In genomic region chr14:63735720-63736119, GRCh38 we compare ENCODE assay signal across 16 cellular contexts. TPM values are rescaled to one million over a fixed set of nuclear protein-coding genes. Genes with fewer than 3 reads are reported as not detected.
DNase-seq lines count a peak whose midpoint lies in the region; ATAC-seq, FAIRE-seq and TF ChIP-seq lines count a peak whose summit lies in the region.
"Had no signal": no experiment of that assay in that cellular context is flagged by ENCODE, and none has a peak within 500 bp of the region (broad histone marks: within the 10 kb centered on the region; RNA-seq: fewer than 3 reads in every experiment).

No MANE protein-coding gene starts in this region.

- POLR2A ChIA-PET in PC-3 (lab: Charles Lee; ENCODE audit: unreplicated experiment): no interaction called here

- no peaks in the 10 kb centered on the region for H3K36me3 Mint-ChIP-seq in GM23338 (ENCODE audit: low read depth)

- DNase-seq in HTR-8/SVneo (ENCODE audit: insufficient read length, low spot score): no peak
- no peak for DNase-seq in PC-3
- DNase-seq in epithelial cell of esophagus (ENCODE audit: low read depth): peak; percentile 15
- DNase-seq in urothelium cell line (ENCODE audit: low spot score): no peak
- DNase-seq in GM23338 (ENCODE audit: low spot score): no peak
- DNase-seq in stimulated activated CD4-positive, alpha-beta T cell treated with anti-CD3 and anti-CD28 coated beads, Interleukin-2, amount 100 ng/mL, for 48 hours: no peak
- DNase-seq in NOMO-1 treated with DMSO at 0.1 percent for 48 hours (lab: John Stamatoyannopoulos, UW; ENCODE audit: unreplicated experiment): no peak
- DNase-seq: ACHN; Calu3; CD4-positive, alpha-beta T cell; DMS 273 treated with DMSO at 0.1 percent for 48 hours; HCEC 1CT; HFFc6 had no signal

- H3K9me2 ChIP-seq in PC-3 (replicated peaks; ENCODE audit: low read length): no peaks in the 10 kb centered on the region
- no peaks in the 10 kb centered on the region; the same call in 1 of the 2 replicates for H3K9me2 ChIP-seq in GM23338 (ENCODE audit: insufficient read depth)

- ATAC-seq in PC-3 (no peak), GM23338 (no peak)
- ATAC-seq: HepG2 had no signal

- FAIRE-seq in HTR-8/SVneo (lab: Jason Lieb, UNC) (peak; percentile 98), urothelium cell line (lab: Jason Lieb, UNC) (peak; percentile 96)
- FAIRE-seq: GM12891, HepG2 had no signal

- H3K36me3 ChIP-seq in PC-3 (ENCODE audit: low read depth, low read length) (no peaks in the 10 kb centered on the region), GM23338 (ENCODE audit: insufficient read depth) (no peaks in the 10 kb centered on the region)
- H3K36me3 ChIP-seq: BLaER1 treated with 17β-estradiol and CSF1 and Interleukin-3, amounts not matched to agents 10 nM and 100 nM had no signal

- TF ChIP-seq CTCF in PC-3 (conservative IDR thresholded peaks at IDR 0.05; ENCODE audit: low read depth, low read length) (no peak), epithelial cell of esophagus (IDR thresholded peaks at IDR 0.05; ENCODE audit: insufficient read depth, low read depth, low read length, missing control alignments) (no peak), GM23338 (conservative IDR thresholded peaks at IDR 0.05; ENCODE audit: low read depth in 2 of 2) (no peak)

- H3K4me1 Mint-ChIP-seq in GM23338: no peaks in the 10 kb centered on the region

- H3K4me1 ChIP-seq in PC-3 (ENCODE audit: insufficient read depth, low read length) (no peaks in the 10 kb centered on the region), GM23338 (ENCODE audit: insufficient read depth) (no peaks in the 10 kb centered on the region; the same call in 1 of the 2 replicates)
- H3K4me1 ChIP-seq: BLaER1 treated with 17β-estradiol and CSF1 and Interleukin-3, amounts not matched to agents 10 nM and 100 nM had no signal

- H3K79me2 ChIP-seq in PC-3 (ENCODE audit: low read length) (no peaks in the 10 kb centered on the region), GM23338 (replicated peaks; ENCODE audit: insufficient read depth) (no peaks in the 10 kb centered on the region)

- H3K9ac ChIP-seq in PC-3 (ENCODE audit: low read length): no peak overlapping the region
- H3K9ac ChIP-seq: BLaER1 treated with 17β-estradiol and CSF1 and Interleukin-3, amounts not matched to agents 10 nM and 100 nM had no signal

- no peak overlapping the region for H3K27ac Mint-ChIP-seq in GM23338
- H3K27ac Mint-ChIP-seq: CD4-positive, alpha-beta T cell; HFFc6 had no signal

- H3K4me2 ChIP-seq in PC-3 (ENCODE audit: low read length): no peak overlapping the region
- no peak overlapping the region for H3K4me2 ChIP-seq in GM23338
- H3K4me2 ChIP-seq: BLaER1 treated with 17β-estradiol and CSF1 and Interleukin-3, amounts not matched to agents 10 nM and 100 nM had no signal

- no peak overlapping the region for H3K27ac ChIP-seq in PC-3 (ENCODE audit: low read length)
- H3K27ac ChIP-seq in GM23338 (ENCODE audit: low read depth): no peak overlapping the region
- H3K27ac ChIP-seq: BLaER1 treated with 17β-estradiol and CSF1 and Interleukin-3, amounts not matched to agents 10 nM and 100 nM had no signal

- intact Hi-C loops in PC-3 (cut with micrococcal nuclease): no loop called here

- H2AFZ ChIP-seq in PC-3 (ENCODE audit: low read length) (peak overlapping the region; percentile 43), GM23338 (no peak overlapping the region)

- H3K27me3 Mint-ChIP-seq in GM23338 (ENCODE audit: insufficient read depth, low read depth, poor library complexity): peaks cover 2% of the 10 kb centered on the region
- H3K27me3 Mint-ChIP-seq: CD4-positive, alpha-beta T cell had no signal

- CTCF ChIA-PET in PC-3 (lab: Charles Lee): no interaction called here

- no peak overlapping the region for H3K4me3 ChIP-seq in PC-3 (ENCODE audit: low read length)
- H3K4me3 ChIP-seq in epithelial cell of esophagus (ENCODE audit: low read length): no peak overlapping the region
- H3K4me3 ChIP-seq in GM23338: no peak overlapping the region
- H3K4me3 ChIP-seq: BLaER1 treated with 17β-estradiol and CSF1 and Interleukin-3, amounts not matched to agents 10 nM and 100 nM had no signal

- H3K27me3 ChIP-seq in PC-3 (ENCODE audit: low read length) (no peaks in the 10 kb centered on the region), GM23338 (ENCODE audit: insufficient read depth) (no peaks in the 10 kb centered on the region)
- H3K27me3 ChIP-seq: BLaER1 treated with 17β-estradiol and CSF1 and Interleukin-3, amounts not matched to agents 10 nM and 100 nM had no signal

- BruUV-seq in PC-3 (replicated peaks; lab: Mats Ljungman, UMichigan): no TSS peak

- no peaks in the 10 kb centered on the region for H3K9me3 ChIP-seq in PC-3 (ENCODE audit: low read length)
- H3K9me3 ChIP-seq: BLaER1 treated with 17β-estradiol and CSF1 and Interleukin-3, amounts not matched to agents 10 nM and 100 nM had no signal

- H3K4me3 Mint-ChIP-seq in GM23338: no peak overlapping the region
- H3K4me3 Mint-ChIP-seq: CD4-positive, alpha-beta T cell; HFFc6 had no signal

- no peaks in the 10 kb centered on the region for H3F3A ChIP-seq in PC-3 (ENCODE audit: low read length, unreplicated experiment)
- H3F3A ChIP-seq in GM23338 (replicated peaks; ENCODE audit: low read depth): no peaks in the 10 kb centered on the region

- no peaks in the 10 kb centered on the region for H3K9me3 Mint-ChIP-seq in GM23338
- H3K9me3 Mint-ChIP-seq: CD4-positive, alpha-beta T cell; HFFc6 had no signal

- H4K20me1 ChIP-seq in PC-3 (ENCODE audit: low read length) (no peaks in the 10 kb centered on the region), GM23338 (replicated peaks; ENCODE audit: insufficient read depth) (no peaks in the 10 kb centered on the region)
- H4K20me1 ChIP-seq: BLaER1 treated with 17β-estradiol and CSF1 and Interleukin-3, amounts not matched to agents 10 nM and 100 nM had no signal

TF ChIP-seq in GM23338, 12 proteins besides CTCF, POLR2A, EP300 and RAD21 (continues in another document):
- TF ChIP-seq EZH2 (IDR thresholded peaks at IDR 0.05; ENCODE audit: low read depth, unreplicated experiment): no peak
- no peak for TF ChIP-seq ZNF114 (CRISPR knock-in tag; IDR thresholded peaks at IDR 0.05)
- TF ChIP-seq STAT1 (IDR thresholded peaks at IDR 0.05; ENCODE audit: unreplicated experiment): no peak
- TF ChIP-seq ETS1 (IDR thresholded peaks at IDR 0.05): no peak
- TF ChIP-seq ZNF331 (CRISPR knock-in tag; IDR thresholded peaks at IDR 0.05; ENCODE audit: low read depth): no peak
- TF ChIP-seq CREB1 (CRISPR knock-in tag; IDR thresholded peaks at IDR 0.05; ENCODE audit: low read depth): no peak
- no peak for TF ChIP-seq POLR2AphosphoS5 (IDR thresholded peaks at IDR 0.05; ENCODE audit: low read depth)

RNA-seq across cellular contexts. Expression of gene SGPP1, which starts 7.9 kb away (rescaled TPM):
- 15.9 and 19.3 TPM in 2 replicates for total RNA-seq in PC-3 (2014; rRNA removed)
- total RNA-seq in GM23338 (2014; rRNA removed; shearing (Covaris generic)): 11.1 and 14.1 TPM in 2 replicates
- polyA plus RNA-seq in GM23338 (2016; fragmentation: Nextera tagmentation; extraction: Ambion mirVana): 4.2 and 4.3 TPM in 2 replicates
